ENCODE assay signal across 8 cellular contexts in genomic region chr4:53702334-53703266, GRCh38.
DNase-seq lines count a peak whose midpoint lies in the region; ATAC-seq, FAIRE-seq and TF ChIP-seq lines count a peak whose summit lies in the region.

No MANE protein-coding gene starts in this region.

- ATAC-seq in A549 (peak; percentile 93), HG02588 (IDR thresholded peaks at IDR 0.05; ENCODE audit: unreplicated experiment) (peak; percentile 75), aorta (ENCODE audit: low FRiP score) (peak; percentile 92)

- no peaks in the 10 kb centered on the region for H4K20me1 ChIP-seq in SU-DHL-6 (ENCODE audit: low read depth, low read length)

- no peak for TF ChIP-seq POLR2A in A549 (IDR thresholded peaks at IDR 0.05; ENCODE audit: low read length)
- TF ChIP-seq POLR2A in GM12891 (IDR thresholded peaks at IDR 0.05; ENCODE audit: low read depth, low read length), result no peak
- TF ChIP-seq POLR2A in NB4 (IDR thresholded peaks at IDR 0.05; ENCODE audit: extremely low read depth, insufficient read length), result no peak
- TF ChIP-seq POLR2A in esophagus squamous epithelium (IDR thresholded peaks at IDR 0.05), result no peak

- no peaks in the 10 kb centered on the region for H3K79me2 ChIP-seq in SU-DHL-6 (ENCODE audit: insufficient read depth, low read length)

- H3K36me3 ChIP-seq in SU-DHL-6 (ENCODE audit: low read length) (no peaks in the 10 kb centered on the region), esophagus squamous epithelium (no peaks in the 10 kb centered on the region), aorta (ENCODE audit: control insufficient read depth in 1 of 2, insufficient read depth in 2 of 2, low read length in 1 of 2) (no peaks in the 10 kb centered on the region)

- TF ChIP-seq CTCF in A549 (IDR thresholded peaks at IDR 0.05) (no peak), NB4 (IDR thresholded peaks at IDR 0.05; ENCODE audit: low read depth, low read length) (peak; percentile 9), SU-DHL-6 (IDR thresholded peaks at IDR 0.05; ENCODE audit: insufficient read depth, low read length, poor library complexity, severe bottlenecking) (no peak), esophagus squamous epithelium (IDR thresholded peaks at IDR 0.05) (no peak)

- H3K4me1 ChIP-seq in A549 (peaks cover 27% of the 10 kb centered on the region), esophagus squamous epithelium (peaks cover 14 to 33% (median 14%) of the 10 kb centered on the region in 3 donors), aorta (ENCODE audit: control insufficient read depth in 1 of 2, insufficient read depth in 2 of 2, low read length in 2 of 2) (no peaks in the 10 kb centered on the region)

- no peaks in the 10 kb centered on the region for H3K9me2 ChIP-seq in SU-DHL-6 (replicated peaks; ENCODE audit: insufficient read depth, low read length)

- H2AFZ ChIP-seq in SU-DHL-6 (ENCODE audit: low read depth, low read length, severe bottlenecking), result no peak overlapping the region

- H3K4me3 ChIP-seq in A549, result peak overlapping the region; percentile 27; the same call in 2 of the 3 replicates
- peak overlapping the region; percentile 29 for H3K4me3 ChIP-seq in NB4 (ENCODE audit: low read depth, low read length)
- no peak overlapping the region for H3K4me3 ChIP-seq in SU-DHL-6 (ENCODE audit: insufficient read depth, low read length, poor library complexity, severe bottlenecking)
- H3K4me3 ChIP-seq in esophagus squamous epithelium, result peak overlapping the region; percentile 1 to 48 (median 30)
- no peak overlapping the region for H3K4me3 ChIP-seq in aorta (ENCODE audit: low read length in 2 of 2)

- DNase-seq in A549 (ENCODE audit: low read depth in 1 of 2, low spot score in 1 of 2) (peak; percentile 10 to 70), GM12891 (ENCODE audit: insufficient read length, low spot score) (peak; percentile 19), NB4 (ENCODE audit: low read depth) (peak; percentile 72), esophagus squamous epithelium (lab: John Stamatoyannopoulos, UW) (no peak), myocyte (ENCODE audit: low read depth) (peak; percentile 80), aorta (peak; percentile 88 to 90)

- H3K4me2 ChIP-seq in A549 (peak overlapping the region; percentile 79), SU-DHL-6 (ENCODE audit: low read depth, low read length, poor library complexity, severe bottlenecking) (peak overlapping the region; percentile 31)

- H3K27me3 ChIP-seq in SU-DHL-6 (ENCODE audit: low read length) (no peaks in the 10 kb centered on the region), esophagus squamous epithelium (no peaks in the 10 kb centered on the region), aorta (ENCODE audit: control insufficient read depth in 1 of 2, insufficient read depth in 2 of 2, low read length in 1 of 2) (no peaks in the 10 kb centered on the region)

- TF ChIP-seq EP300 in A549 (IDR thresholded peaks at IDR 0.05), result no peak

- no peaks in the 10 kb centered on the region for H3F3A ChIP-seq in SU-DHL-6 (ENCODE audit: insufficient read depth)

- H3K9ac ChIP-seq in SU-DHL-6 (ENCODE audit: low read length), result no peak overlapping the region

- H3K27ac ChIP-seq in A549 (peak overlapping the region; percentile 74 to 81), SU-DHL-6 (ENCODE audit: low read depth, low read length) (no peak overlapping the region), esophagus squamous epithelium (peak overlapping the region; percentile 15 to 79 (median 71)), aorta (ENCODE audit: low read depth in 1 of 2, low read length in 2 of 2) (peak overlapping the region in 1 of 2 donors; percentile 22)

- CTCF ChIA-PET in A549 (lab: Yijun Ruan, JAX), result interaction anchor here (1.2 to 2.1 kb wide), 2 partner anchors 9 to 516 kb away, joined by 4 to 6 read pairs; no protein-coding TSS in a partner anchor

- no peak for FAIRE-seq in A549 (lab: Jason Lieb, UNC)
- peak; percentile 74 for FAIRE-seq in GM12891 (lab: Jason Lieb, UNC)

- TF ChIP-seq RAD21 in A549 (conservative IDR thresholded peaks at IDR 0.05 in 1 of 2, IDR thresholded peaks at IDR 0.05 in 1 of 2), result 0 out of 5 replicates have a peak, but pooled peaks of 1 of the 2 experiments have one; percentile 21

- 5% methylated on average over 22 of the region's 24 CpGs for WGBS in A549 (ENCODE audit: missing lambda C conversion rate)
- 9 to 14% methylated on average over 5 to 18 of the region's 24 CpGs for WGBS in esophagus squamous epithelium, 2 donors
- WGBS in aorta, 2 donors, result 11 to 13% methylated on average over 24 of the region's 24 CpGs

- H3K9me3 ChIP-seq in A549 (no peaks in the 10 kb centered on the region), SU-DHL-6 (ENCODE audit: insufficient read depth, low read length) (no peaks in the 10 kb centered on the region), esophagus squamous epithelium (no peaks in the 10 kb centered on the region), aorta (ENCODE audit: control insufficient read depth, low read length) (no peaks in the 10 kb centered on the region)

- POLR2A ChIA-PET in A549 (lab: Yijun Ruan, JAX), result no interaction called here

- intact Hi-C loops in esophagus squamous epithelium (cut with DNase I), result no loop called here
- intact Hi-C loops in aorta (cut with DNase I), result loop anchor here in 1 of 2 donors (5.0 kb wide), 3 partner anchors 195 to 530 kb away; no protein-coding TSS in a partner anchor

TF ChIP-seq in A549, 52 proteins besides CTCF, POLR2A, EP300 and RAD21 (continues in another document):
- TF ChIP-seq E2F6 (IDR thresholded peaks at IDR 0.05; ENCODE audit: borderline replicate concordance, low read depth) (peak; percentile 60), HMGXB4 (CRISPR knock-in tag; IDR thresholded peaks at IDR 0.05; ENCODE audit: borderline replicate concordance) (no peak), RARB (CRISPR knock-in tag; IDR thresholded peaks at IDR 0.05) (no peak), MAX (IDR thresholded peaks at IDR 0.05) (peak; percentile 61), FOXS1 (CRISPR knock-in tag; IDR thresholded peaks at IDR 0.05) (peak; percentile 82; the same call in 1 of the 2 replicates), GATA3 (IDR thresholded peaks at IDR 0.05; ENCODE audit: borderline replicate concordance) (0 out of 2 replicates have a peak, but pooled peaks have one; percentile 15), CHD2 (IDR thresholded peaks at IDR 0.05; ENCODE audit: low read length, partially characterized antibody) (no peak), SMC3 (IDR thresholded peaks at IDR 0.05) (no peak)

TF ChIP-seq in GM12891, 5 proteins besides CTCF, POLR2A, EP300 and RAD21:
- TF ChIP-seq POU2F2 (IDR thresholded peaks at IDR 0.05; ENCODE audit: low read depth, low read length), result peak; percentile 60; the same call in 1 of the 2 replicates
- no peak for TF ChIP-seq PAX5 (IDR thresholded peaks at IDR 0.05; ENCODE audit: insufficient read depth, low read length, severe bottlenecking)
- no peak for TF ChIP-seq TAF1 (IDR thresholded peaks at IDR 0.05; ENCODE audit: low read depth, low read length)

Comparison
In these comparisons a context has a peak if more than half of its experiments do, and no peak if none do; other contexts are left out.
1. H3K4me3 ChIP-seq: peak in A549 (single experiment), NB4 (single experiment) and esophagus squamous epithelium (4 of 4); none in SU-DHL-6 (single experiment) and aorta (0 of 2).
2. Peak in every context shown above with its lines, with median percentiles within 50 percentile points of each other: ATAC-seq.